1 cellular context compared by ENCODE assay signal in the genomic region with DNA sequence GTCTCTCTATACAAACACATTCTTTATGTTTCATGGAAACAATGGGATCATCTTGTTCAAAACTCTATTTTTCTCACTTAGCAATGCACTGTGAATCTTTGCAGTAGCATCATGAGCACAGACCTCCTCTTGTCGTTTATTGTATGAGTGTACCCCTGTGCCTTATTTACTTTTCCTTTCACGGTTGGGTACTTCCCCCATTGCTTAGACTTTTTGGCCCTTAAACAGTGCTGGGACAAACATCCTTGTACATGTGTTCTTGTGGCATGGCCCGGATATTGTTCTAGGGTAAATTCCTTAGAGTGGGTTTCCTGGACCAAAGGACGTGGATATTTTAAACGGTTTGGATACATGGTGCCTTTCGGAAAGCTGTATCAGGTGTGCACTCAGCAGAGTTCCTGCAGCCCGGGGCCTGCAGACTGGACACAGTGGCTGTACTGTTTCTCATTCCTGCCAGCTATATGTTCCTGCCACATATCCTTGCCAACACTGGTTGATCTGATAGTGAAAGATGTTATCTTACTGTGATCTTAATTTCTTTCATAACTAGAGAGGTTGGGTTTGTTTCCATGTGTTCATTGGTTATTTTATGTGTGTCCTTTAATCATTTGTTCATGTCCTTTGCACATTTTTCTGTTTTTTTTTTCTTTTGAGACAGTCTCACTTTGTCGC.
TF ChIP-seq lines count a peak whose summit lies in the region.

No MANE protein-coding gene starts in this region.

TF ChIP-seq in GM23338, 12 proteins besides CTCF, POLR2A, EP300 and RAD21 (continued from another document):
- TF ChIP-seq, protein P1, sequence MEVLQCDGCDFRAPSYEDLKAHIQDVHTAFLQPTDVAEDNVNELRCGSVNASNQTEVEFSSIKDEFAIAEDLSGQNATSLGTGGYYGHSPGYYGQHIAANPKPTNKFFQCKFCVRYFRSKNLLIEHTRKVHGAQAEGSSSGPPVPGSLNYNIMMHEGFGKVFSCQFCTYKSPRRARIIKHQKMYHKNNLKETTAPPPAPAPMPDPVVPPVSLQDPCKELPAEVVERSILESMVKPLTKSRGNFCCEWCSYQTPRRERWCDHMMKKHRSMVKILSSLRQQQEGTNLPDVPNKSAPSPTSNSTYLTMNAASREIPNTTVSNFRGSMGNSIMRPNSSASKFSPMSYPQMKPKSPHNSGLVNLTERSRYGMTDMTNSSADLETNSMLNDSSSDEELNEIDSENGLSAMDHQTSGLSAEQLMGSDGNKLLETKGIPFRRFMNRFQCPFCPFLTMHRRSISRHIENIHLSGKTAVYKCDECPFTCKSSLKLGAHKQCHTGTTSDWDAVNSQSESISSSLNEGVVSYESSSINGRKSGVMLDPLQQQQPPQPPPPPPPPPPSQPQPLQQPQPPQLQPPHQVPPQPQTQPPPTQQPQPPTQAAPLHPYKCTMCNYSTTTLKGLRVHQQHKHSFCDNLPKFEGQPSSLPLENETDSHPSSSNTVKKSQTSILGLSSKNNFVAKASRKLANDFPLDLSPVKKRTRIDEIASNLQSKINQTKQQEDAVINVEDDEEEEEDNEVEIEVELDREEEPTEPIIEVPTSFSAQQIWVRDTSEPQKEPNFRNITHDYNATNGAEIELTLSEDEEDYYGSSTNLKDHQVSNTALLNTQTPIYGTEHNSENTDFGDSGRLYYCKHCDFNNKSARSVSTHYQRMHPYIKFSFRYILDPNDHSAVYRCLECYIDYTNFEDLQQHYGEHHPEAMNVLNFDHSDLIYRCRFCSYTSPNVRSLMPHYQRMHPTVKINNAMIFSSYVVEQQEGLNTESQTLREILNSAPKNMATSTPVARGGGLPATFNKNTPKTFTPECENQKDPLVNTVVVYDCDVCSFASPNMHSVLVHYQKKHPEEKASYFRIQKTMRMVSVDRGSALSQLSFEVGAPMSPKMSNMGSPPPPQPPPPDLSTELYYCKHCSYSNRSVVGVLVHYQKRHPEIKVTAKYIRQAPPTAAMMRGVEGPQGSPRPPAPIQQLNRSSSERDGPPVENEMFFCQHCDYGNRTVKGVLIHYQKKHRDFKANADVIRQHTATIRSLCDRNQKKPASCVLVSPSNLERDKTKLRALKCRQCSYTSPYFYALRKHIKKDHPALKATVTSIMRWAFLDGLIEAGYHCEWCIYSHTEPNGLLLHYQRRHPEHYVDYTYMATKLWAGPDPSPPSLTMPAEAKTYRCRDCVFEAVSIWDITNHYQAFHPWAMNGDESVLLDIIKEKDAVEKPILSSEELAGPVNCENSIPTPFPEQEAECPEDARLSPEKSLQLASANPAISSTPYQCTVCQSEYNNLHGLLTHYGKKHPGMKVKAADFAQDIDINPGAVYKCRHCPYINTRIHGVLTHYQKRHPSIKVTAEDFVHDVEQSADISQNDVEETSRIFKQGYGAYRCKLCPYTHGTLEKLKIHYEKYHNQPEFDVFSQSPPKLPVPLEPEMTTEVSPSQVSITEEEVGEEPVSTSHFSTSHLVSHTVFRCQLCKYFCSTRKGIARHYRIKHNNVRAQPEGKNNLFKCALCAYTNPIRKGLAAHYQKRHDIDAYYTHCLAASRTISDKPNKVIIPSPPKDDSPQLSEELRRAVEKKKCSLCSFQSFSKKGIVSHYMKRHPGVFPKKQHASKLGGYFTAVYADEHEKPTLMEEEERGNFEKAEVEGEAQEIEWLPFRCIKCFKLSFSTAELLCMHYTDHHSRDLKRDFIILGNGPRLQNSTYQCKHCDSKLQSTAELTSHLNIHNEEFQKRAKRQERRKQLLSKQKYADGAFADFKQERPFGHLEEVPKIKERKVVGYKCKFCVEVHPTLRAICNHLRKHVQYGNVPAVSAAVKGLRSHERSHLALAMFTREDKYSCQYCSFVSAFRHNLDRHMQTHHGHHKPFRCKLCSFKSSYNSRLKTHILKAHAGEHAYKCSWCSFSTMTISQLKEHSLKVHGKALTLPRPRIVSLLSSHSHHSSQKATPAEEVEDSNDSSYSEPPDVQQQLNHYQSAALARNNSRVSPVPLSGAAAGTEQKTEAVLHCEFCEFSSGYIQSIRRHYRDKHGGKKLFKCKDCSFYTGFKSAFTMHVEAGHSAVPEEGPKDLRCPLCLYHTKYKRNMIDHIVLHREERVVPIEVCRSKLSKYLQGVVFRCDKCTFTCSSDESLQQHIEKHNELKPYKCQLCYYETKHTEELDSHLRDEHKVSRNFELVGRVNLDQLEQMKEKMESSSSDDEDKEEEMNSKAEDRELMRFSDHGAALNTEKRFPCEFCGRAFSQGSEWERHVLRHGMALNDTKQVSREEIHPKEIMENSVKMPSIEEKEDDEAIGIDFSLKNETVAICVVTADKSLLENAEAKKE (CRISPR knock-in tag; IDR thresholded peaks at IDR 0.05) = no peak
- TF ChIP-seq, protein P2, sequence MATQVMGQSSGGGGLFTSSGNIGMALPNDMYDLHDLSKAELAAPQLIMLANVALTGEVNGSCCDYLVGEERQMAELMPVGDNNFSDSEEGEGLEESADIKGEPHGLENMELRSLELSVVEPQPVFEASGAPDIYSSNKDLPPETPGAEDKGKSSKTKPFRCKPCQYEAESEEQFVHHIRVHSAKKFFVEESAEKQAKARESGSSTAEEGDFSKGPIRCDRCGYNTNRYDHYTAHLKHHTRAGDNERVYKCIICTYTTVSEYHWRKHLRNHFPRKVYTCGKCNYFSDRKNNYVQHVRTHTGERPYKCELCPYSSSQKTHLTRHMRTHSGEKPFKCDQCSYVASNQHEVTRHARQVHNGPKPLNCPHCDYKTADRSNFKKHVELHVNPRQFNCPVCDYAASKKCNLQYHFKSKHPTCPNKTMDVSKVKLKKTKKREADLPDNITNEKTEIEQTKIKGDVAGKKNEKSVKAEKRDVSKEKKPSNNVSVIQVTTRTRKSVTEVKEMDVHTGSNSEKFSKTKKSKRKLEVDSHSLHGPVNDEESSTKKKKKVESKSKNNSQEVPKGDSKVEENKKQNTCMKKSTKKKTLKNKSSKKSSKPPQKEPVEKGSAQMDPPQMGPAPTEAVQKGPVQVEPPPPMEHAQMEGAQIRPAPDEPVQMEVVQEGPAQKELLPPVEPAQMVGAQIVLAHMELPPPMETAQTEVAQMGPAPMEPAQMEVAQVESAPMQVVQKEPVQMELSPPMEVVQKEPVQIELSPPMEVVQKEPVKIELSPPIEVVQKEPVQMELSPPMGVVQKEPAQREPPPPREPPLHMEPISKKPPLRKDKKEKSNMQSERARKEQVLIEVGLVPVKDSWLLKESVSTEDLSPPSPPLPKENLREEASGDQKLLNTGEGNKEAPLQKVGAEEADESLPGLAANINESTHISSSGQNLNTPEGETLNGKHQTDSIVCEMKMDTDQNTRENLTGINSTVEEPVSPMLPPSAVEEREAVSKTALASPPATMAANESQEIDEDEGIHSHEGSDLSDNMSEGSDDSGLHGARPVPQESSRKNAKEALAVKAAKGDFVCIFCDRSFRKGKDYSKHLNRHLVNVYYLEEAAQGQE (IDR thresholded peaks at IDR 0.05; ENCODE audit: unreplicated experiment) = no peak
- TF ChIP-seq POLR2AphosphoS5 (IDR thresholded peaks at IDR 0.05; ENCODE audit: low read depth) (no peak), STAT1 (IDR thresholded peaks at IDR 0.05; ENCODE audit: unreplicated experiment) (no peak), JUNB (IDR thresholded peaks at IDR 0.05; ENCODE audit: unreplicated experiment) (no peak), EZH2phosphoT487 (IDR thresholded peaks at IDR 0.05; ENCODE audit: unreplicated experiment) (no peak), NANOG (IDR thresholded peaks at IDR 0.05; ENCODE audit: borderline replicate concordance) (no peak), ZNF331 (CRISPR knock-in tag; IDR thresholded peaks at IDR 0.05; ENCODE audit: low read depth) (no peak)
- TF ChIP-seq, protein P3, sequence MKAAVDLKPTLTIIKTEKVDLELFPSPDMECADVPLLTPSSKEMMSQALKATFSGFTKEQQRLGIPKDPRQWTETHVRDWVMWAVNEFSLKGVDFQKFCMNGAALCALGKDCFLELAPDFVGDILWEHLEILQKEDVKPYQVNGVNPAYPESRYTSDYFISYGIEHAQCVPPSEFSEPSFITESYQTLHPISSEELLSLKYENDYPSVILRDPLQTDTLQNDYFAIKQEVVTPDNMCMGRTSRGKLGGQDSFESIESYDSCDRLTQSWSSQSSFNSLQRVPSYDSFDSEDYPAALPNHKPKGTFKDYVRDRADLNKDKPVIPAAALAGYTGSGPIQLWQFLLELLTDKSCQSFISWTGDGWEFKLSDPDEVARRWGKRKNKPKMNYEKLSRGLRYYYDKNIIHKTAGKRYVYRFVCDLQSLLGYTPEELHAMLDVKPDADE (IDR thresholded peaks at IDR 0.05) = no peak
